21 cellular contexts compared by ENCODE assay signal in the genomic region with DNA sequence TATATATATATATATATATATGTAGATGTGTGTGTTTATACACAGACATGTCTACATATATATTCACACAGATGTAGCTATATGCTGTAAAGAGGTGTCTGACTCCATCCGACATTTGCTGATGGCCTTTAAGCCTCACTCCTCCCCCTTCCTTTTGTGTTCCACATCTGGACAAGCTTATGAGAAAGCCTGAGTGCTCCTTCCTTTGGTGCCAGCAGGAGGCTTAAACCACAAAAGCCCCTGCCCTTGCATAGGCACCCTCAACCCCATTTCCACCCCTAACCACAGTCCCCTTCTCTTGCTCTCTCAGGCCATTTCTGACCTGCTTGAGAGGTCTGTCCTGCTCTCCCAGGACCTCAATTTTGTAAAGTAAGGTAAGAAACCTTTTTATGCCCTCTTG.
"Had no signal": no experiment of that assay in that cellular context is flagged by ENCODE, and none has a peak within 500 bp of the region (broad histone marks: within the 10 kb centered on the region; RNA-seq: fewer than 3 reads in every experiment).

No MANE protein-coding gene starts in this region.

- H3K9me3 ChIP-seq: body of pancreas, sigmoid colon, testis, upper lobe of left lung had no signal

- H3K27me3 ChIP-seq: body of pancreas, cardiac muscle cell, heart right ventricle, sigmoid colon, testis, upper lobe of left lung had no signal

- H3K9me3 Mint-ChIP-seq: activated naive CD4-positive, alpha-beta T cell treated with anti-CD3 and anti-CD28 coated beads, Interleukin-2, amount 50 U/mL, for 24 hours; naive B cell had no signal

- DNase-seq: activated CD4-positive, alpha-beta T cell treated with anti-CD3 and anti-CD28 coated beads, Interleukin-2, amount 10 ng/mL, durations not matched to agents 7 days and 5 days; activated gamma-delta T cell treated with Interleukin-2 at 50 U/mL for 16 hours; activated T-cell treated with anti-CD3 and anti-CD28 coated beads, Interleukin-2, amount 50 U/mL, for 1 hour; anterior cingulate cortex; body of pancreas; foreskin fibroblast; heart right ventricle; naive B cell; posterior cingulate gyrus; sigmoid colon; stimulated activated CD4-positive, alpha-beta T cell treated with anti-CD3 and anti-CD28 coated beads, Interleukin-2, amount 100 ng/mL, for 48 hours; stimulated activated CD8-positive, alpha-beta memory T cell treated with anti-CD3 and anti-CD28 coated beads, Interleukin-4, amount 100 ng/mL, for 48 hours; stimulated activated naive CD4-positive, alpha-beta T cell; T-helper 17 cell; testis; upper lobe of left lung had no signal

- H3K27ac ChIP-seq: body of pancreas, cardiac muscle cell, epithelial cell of prostate, heart right ventricle, sigmoid colon, testis, upper lobe of left lung, VCaP had no signal

- H3K27me3 Mint-ChIP-seq: activated CD4-positive, alpha-beta T cell treated with anti-CD3 and anti-CD28 coated beads, Interleukin-2, amount 10 ng/mL, durations not matched to agents 7 days and 5 days had no signal

- H3K4me3 Mint-ChIP-seq: activated CD4-positive, alpha-beta T cell treated with anti-CD3 and anti-CD28 coated beads, Interleukin-2, amount 10 ng/mL, durations not matched to agents 7 days and 5 days; activated naive CD4-positive, alpha-beta T cell treated with anti-CD3 and anti-CD28 coated beads, Interleukin-2, amount 50 U/mL, for 24 hours; naive B cell; T-helper 17 cell had no signal

- H3K36me3 Mint-ChIP-seq: activated naive CD4-positive, alpha-beta T cell treated with anti-CD3 and anti-CD28 coated beads, Interleukin-2, amount 50 U/mL, for 24 hours; naive B cell had no signal

- H3K27ac Mint-ChIP-seq: activated CD4-positive, alpha-beta T cell treated with anti-CD3 and anti-CD28 coated beads, Interleukin-2, amount 10 ng/mL, durations not matched to agents 7 days and 5 days; activated naive CD4-positive, alpha-beta T cell treated with anti-CD3 and anti-CD28 coated beads, Interleukin-2, amount 50 U/mL, for 24 hours; T-helper 17 cell had no signal

- H3K4me1 ChIP-seq: heart right ventricle, sigmoid colon, testis, upper lobe of left lung had no signal

- H3K4me3 ChIP-seq: body of pancreas, cardiac muscle cell, heart right ventricle, lung, sigmoid colon, testis, upper lobe of left lung had no signal

- H3K36me3 ChIP-seq: cardiac muscle cell, heart right ventricle, sigmoid colon, upper lobe of left lung had no signal
